22 cellular contexts compared by ENCODE assay signal in genomic region chr2:138157372-138157771, GRCh38.
"Had no signal": no experiment of that assay in that cellular context is flagged by ENCODE, and none has a peak within 500 bp of the region (broad histone marks: within the 10 kb centered on the region; RNA-seq: fewer than 3 reads in every experiment).

No MANE protein-coding gene starts in this region.

- FAIRE-seq: HepG2 had no signal

- H3K36me3 ChIP-seq: MG63, SJSA1 had no signal

- H3K4me1 ChIP-seq: SJSA1 had no signal

- DNase-seq: IMR-90, Karpas-422, KG1, MG63, NCI-H1092 treated with DMSO at 0.1 percent for 48 hours, NCI-H1436, NCI-H1694 treated with DMSO at 0.1 percent for 48 hours, NCI-H1930, NCI-H2081, NCI-H2107, NCI-H2227 treated with DMSO at 0.1 percent for 48 hours, NCI-H524, NCI-H526 treated with DMSO at 0.1 percent for 48 hours, NCI-H748 treated with DMSO at 0.1 percent for 48 hours, Right ventricle myocardium superior, RPMI8226, SIG-M5, SW 1271, T-cell had no signal

- H3K9me3 ChIP-seq: MG63, SJSA1 had no signal

- H3K27ac ChIP-seq: SJSA1, SK-N-MC had no signal

- ATAC-seq: HepG2, T-cell had no signal

- H3K27me3 ChIP-seq: MG63, SJSA1 had no signal

- H3K4me3 ChIP-seq: MG63, SJSA1, SK-N-MC had no signal
